Comparison of ENCODE assay signal across 1 cellular context in genomic region chr6:110178626-110179405, GRCh38.
TF ChIP-seq lines count a peak whose summit lies in the region.

No MANE protein-coding gene starts in this region.

TF ChIP-seq in K562, 482 proteins besides CTCF, POLR2A, EP300 and RAD21 (continued from another document):
- TF ChIP-seq, protein P1, sequence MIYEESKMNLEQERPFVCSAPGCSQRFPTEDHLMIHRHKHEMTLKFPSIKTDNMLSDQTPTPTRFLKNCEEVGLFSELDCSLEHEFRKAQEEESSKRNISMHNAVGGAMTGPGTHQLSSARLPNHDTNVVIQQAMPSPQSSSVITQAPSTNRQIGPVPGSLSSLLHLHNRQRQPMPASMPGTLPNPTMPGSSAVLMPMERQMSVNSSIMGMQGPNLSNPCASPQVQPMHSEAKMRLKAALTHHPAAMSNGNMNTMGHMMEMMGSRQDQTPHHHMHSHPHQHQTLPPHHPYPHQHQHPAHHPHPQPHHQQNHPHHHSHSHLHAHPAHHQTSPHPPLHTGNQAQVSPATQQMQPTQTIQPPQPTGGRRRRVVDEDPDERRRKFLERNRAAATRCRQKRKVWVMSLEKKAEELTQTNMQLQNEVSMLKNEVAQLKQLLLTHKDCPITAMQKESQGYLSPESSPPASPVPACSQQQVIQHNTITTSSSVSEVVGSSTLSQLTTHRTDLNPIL (CRISPR knock-in tag; IDR thresholded peaks at IDR 0.05), result no peak
- TF ChIP-seq C11orf30 (IDR thresholded peaks at IDR 0.05; ENCODE audit: low read depth) (no peak), ZNF354B (CRISPR knock-in tag; IDR thresholded peaks at IDR 0.05) (no peak), TBL1XR1 (IDR thresholded peaks at IDR 0.05; ENCODE audit: low read length in 2 of 2) (no peak), IFI16 (CRISPR knock-in tag; IDR thresholded peaks at IDR 0.05) (no peak), HNRNPLL (IDR thresholded peaks at IDR 0.05; ENCODE audit: low read depth, low read length, poor library complexity, severe bottlenecking) (peak; percentile 38), FOXM1 (IDR thresholded peaks at IDR 0.05; ENCODE audit: low read depth) (no peak), FOXM1 (CRISPR knock-in tag; IDR thresholded peaks at IDR 0.05; ENCODE audit: low read depth) (peak; percentile 8; the same call in 1 of the 2 replicates), MEF2D (tag; conservative IDR thresholded peaks at IDR 0.05; ENCODE audit: low read depth) (no peak), MBD1 (CRISPR knock-in tag; IDR thresholded peaks at IDR 0.05) (no peak), CC2D1A (IDR thresholded peaks at IDR 0.05) (no peak), ZNF76 (CRISPR knock-in tag; IDR thresholded peaks at IDR 0.05; ENCODE audit: borderline replicate concordance) (no peak), MAFF (IDR thresholded peaks at IDR 0.05; ENCODE audit: low read length) (no peak), GMEB1 (CRISPR knock-in tag; IDR thresholded peaks at IDR 0.05) (no peak), NCOA1 (IDR thresholded peaks at IDR 0.05; ENCODE audit: low read depth) (no peak), HDAC2 (IDR thresholded peaks at IDR 0.05) (peak; percentile 78; the same call in 1 of the 2 replicates), ZNF224 (CRISPR knock-in tag; IDR thresholded peaks at IDR 0.05) (no peak), ZBTB7A (IDR thresholded peaks at IDR 0.05; ENCODE audit: borderline replicate concordance, control insufficient read depth, low read depth, low read length) (no peak), ZNF695 (CRISPR knock-in tag; IDR thresholded peaks at IDR 0.05) (no peak), POLR2AphosphoS2 (IDR thresholded peaks at IDR 0.05; ENCODE audit: low read length) (no peak), NFATC3 (IDR thresholded peaks at IDR 0.05) (peak; percentile 62; the same call in 1 of the 2 replicates), ZNF41 (CRISPR knock-in tag; conservative IDR thresholded peaks at IDR 0.05) (no peak), ZNF699 (CRISPR knock-in tag; IDR thresholded peaks at IDR 0.05; ENCODE audit: insufficient replicate concordance) (no peak), ZNF780A (CRISPR knock-in tag; IDR thresholded peaks at IDR 0.05) (no peak), CREM (IDR thresholded peaks at IDR 0.05; ENCODE audit: low read depth) (peak; percentile 40; the same call in 1 of the 2 replicates), ILK (tag; IDR thresholded peaks at IDR 0.05; ENCODE audit: borderline replicate concordance, low read depth) (no peak), PURB (CRISPR knock-in tag; IDR thresholded peaks at IDR 0.05; ENCODE audit: low read depth) (no peak), BRD4 (IDR thresholded peaks at IDR 0.05) (no peak), PATZ1 (CRISPR knock-in tag; IDR thresholded peaks at IDR 0.05; ENCODE audit: borderline replicate concordance) (no peak), BACH1 (tag; IDR thresholded peaks at IDR 0.05) (no peak), U2AF1 (optimal IDR thresholded peaks at IDR 0.05; ENCODE audit: low read depth, low read length) (no peak), HMG20A (CRISPR knock-in tag; conservative IDR thresholded peaks at IDR 0.05) (no peak), PHF20 (IDR thresholded peaks at IDR 0.05; ENCODE audit: partially characterized antibody) (peak; percentile 21)
- TF ChIP-seq, protein P2, sequence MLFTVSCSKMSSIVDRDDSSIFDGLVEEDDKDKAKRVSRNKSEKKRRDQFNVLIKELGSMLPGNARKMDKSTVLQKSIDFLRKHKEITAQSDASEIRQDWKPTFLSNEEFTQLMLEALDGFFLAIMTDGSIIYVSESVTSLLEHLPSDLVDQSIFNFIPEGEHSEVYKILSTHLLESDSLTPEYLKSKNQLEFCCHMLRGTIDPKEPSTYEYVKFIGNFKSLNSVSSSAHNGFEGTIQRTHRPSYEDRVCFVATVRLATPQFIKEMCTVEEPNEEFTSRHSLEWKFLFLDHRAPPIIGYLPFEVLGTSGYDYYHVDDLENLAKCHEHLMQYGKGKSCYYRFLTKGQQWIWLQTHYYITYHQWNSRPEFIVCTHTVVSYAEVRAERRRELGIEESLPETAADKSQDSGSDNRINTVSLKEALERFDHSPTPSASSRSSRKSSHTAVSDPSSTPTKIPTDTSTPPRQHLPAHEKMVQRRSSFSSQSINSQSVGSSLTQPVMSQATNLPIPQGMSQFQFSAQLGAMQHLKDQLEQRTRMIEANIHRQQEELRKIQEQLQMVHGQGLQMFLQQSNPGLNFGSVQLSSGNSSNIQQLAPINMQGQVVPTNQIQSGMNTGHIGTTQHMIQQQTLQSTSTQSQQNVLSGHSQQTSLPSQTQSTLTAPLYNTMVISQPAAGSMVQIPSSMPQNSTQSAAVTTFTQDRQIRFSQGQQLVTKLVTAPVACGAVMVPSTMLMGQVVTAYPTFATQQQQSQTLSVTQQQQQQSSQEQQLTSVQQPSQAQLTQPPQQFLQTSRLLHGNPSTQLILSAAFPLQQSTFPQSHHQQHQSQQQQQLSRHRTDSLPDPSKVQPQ (CRISPR knock-in tag; IDR thresholded peaks at IDR 0.05; ENCODE audit: borderline replicate concordance), result no peak
- TF ChIP-seq, protein P3, sequence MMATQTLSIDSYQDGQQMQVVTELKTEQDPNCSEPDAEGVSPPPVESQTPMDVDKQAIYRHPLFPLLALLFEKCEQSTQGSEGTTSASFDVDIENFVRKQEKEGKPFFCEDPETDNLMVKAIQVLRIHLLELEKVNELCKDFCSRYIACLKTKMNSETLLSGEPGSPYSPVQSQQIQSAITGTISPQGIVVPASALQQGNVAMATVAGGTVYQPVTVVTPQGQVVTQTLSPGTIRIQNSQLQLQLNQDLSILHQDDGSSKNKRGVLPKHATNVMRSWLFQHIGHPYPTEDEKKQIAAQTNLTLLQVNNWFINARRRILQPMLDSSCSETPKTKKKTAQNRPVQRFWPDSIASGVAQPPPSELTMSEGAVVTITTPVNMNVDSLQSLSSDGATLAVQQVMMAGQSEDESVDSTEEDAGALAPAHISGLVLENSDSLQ (IDR thresholded peaks at IDR 0.05), result no peak
- TF ChIP-seq, protein P4, sequence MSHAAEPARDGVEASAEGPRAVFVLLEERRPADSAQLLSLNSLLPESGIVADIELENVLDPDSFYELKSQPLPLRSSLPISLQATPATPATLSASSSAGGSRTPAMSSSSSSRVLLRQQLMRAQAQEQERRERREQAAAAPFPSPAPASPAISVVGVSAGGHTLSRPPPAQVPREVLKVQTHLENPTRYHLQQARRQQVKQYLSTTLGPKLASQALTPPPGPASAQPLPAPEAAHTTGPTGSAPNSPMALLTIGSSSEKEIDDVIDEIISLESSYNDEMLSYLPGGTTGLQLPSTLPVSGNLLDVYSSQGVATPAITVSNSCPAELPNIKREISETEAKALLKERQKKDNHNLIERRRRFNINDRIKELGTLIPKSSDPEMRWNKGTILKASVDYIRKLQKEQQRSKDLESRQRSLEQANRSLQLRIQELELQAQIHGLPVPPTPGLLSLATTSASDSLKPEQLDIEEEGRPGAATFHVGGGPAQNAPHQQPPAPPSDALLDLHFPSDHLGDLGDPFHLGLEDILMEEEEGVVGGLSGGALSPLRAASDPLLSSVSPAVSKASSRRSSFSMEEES (CRISPR knock-in tag; IDR thresholded peaks at IDR 0.05), result no peak
- TF ChIP-seq, protein P5, sequence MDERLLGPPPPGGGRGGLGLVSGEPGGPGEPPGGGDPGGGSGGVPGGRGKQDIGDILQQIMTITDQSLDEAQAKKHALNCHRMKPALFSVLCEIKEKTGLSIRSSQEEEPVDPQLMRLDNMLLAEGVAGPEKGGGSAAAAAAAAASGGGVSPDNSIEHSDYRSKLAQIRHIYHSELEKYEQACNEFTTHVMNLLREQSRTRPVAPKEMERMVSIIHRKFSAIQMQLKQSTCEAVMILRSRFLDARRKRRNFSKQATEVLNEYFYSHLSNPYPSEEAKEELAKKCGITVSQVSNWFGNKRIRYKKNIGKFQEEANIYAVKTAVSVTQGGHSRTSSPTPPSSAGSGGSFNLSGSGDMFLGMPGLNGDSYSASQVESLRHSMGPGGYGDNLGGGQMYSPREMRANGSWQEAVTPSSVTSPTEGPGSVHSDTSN (CRISPR knock-in tag; IDR thresholded peaks at IDR 0.05; ENCODE audit: low read depth), result no peak
- TF ChIP-seq, protein P5 (tag; conservative IDR thresholded peaks at IDR 0.05; ENCODE audit: low read depth), result no peak
